In genomic region chr12:95942106-95942531, GRCh38 we compare ENCODE assay signal across 3 cellular contexts.
A peak's percentile ranks its signal among the peaks of the same experiment; 100 is the strongest.
TF ChIP-seq lines count a peak whose summit lies in the region.

No MANE protein-coding gene starts in this region.

TF ChIP-seq in SK-N-SH, 30 proteins besides CTCF, POLR2A, EP300 and RAD21:
- TF ChIP-seq PBX3 (IDR thresholded peaks at IDR 0.05) (no peak), GABPA (IDR thresholded peaks at IDR 0.05; ENCODE audit: low read depth) (no peak), FOXJ3 (CRISPR knock-in tag; IDR thresholded peaks at IDR 0.05) (no peak), TAF1 (IDR thresholded peaks at IDR 0.05; ENCODE audit: borderline replicate concordance, low read depth, low read length) (no peak), RCOR1 (IDR thresholded peaks at IDR 0.05; ENCODE audit: low read length) (no peak), RXRA (IDR thresholded peaks at IDR 0.05; ENCODE audit: borderline replicate concordance, low read depth) (no peak), MEF2A (IDR thresholded peaks at IDR 0.05; ENCODE audit: borderline replicate concordance, low read depth) (no peak), GATA2 (CRISPR knock-in tag; IDR thresholded peaks at IDR 0.05) (no peak), SMC3 (IDR thresholded peaks at IDR 0.05; ENCODE audit: low read depth, low read length) (no peak), FOSL2 (IDR thresholded peaks at IDR 0.05; ENCODE audit: borderline replicate concordance, low read depth) (no peak)
- TF ChIP-seq, protein P1, sequence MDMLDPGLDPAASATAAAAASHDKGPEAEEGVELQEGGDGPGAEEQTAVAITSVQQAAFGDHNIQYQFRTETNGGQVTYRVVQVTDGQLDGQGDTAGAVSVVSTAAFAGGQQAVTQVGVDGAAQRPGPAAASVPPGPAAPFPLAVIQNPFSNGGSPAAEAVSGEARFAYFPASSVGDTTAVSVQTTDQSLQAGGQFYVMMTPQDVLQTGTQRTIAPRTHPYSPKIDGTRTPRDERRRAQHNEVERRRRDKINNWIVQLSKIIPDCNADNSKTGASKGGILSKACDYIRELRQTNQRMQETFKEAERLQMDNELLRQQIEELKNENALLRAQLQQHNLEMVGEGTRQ (IDR thresholded peaks at IDR 0.05; ENCODE audit: borderline replicate concordance, low read depth, low read length) = no peak

TF ChIP-seq in SK-N-SH treated with all-trans-retinoic acid at 6 μM for 48 hours, 23 proteins besides CTCF, POLR2A, EP300 and RAD21:
- TF ChIP-seq ZNF8 (CRISPR knock-in tag; IDR thresholded peaks at IDR 0.05) (no peak), RARB (CRISPR knock-in tag; IDR thresholded peaks at IDR 0.05) (no peak), TCF4 (CRISPR knock-in tag; IDR thresholded peaks at IDR 0.05; ENCODE audit: borderline replicate concordance) (no peak), BACH2 (CRISPR knock-in tag; IDR thresholded peaks at IDR 0.05; ENCODE audit: borderline replicate concordance) (no peak), ESRRG (CRISPR knock-in tag; IDR thresholded peaks at IDR 0.05) (no peak), ZC3H10 (CRISPR knock-in tag; IDR thresholded peaks at IDR 0.05) (no peak)
- TF ChIP-seq, protein P2, sequence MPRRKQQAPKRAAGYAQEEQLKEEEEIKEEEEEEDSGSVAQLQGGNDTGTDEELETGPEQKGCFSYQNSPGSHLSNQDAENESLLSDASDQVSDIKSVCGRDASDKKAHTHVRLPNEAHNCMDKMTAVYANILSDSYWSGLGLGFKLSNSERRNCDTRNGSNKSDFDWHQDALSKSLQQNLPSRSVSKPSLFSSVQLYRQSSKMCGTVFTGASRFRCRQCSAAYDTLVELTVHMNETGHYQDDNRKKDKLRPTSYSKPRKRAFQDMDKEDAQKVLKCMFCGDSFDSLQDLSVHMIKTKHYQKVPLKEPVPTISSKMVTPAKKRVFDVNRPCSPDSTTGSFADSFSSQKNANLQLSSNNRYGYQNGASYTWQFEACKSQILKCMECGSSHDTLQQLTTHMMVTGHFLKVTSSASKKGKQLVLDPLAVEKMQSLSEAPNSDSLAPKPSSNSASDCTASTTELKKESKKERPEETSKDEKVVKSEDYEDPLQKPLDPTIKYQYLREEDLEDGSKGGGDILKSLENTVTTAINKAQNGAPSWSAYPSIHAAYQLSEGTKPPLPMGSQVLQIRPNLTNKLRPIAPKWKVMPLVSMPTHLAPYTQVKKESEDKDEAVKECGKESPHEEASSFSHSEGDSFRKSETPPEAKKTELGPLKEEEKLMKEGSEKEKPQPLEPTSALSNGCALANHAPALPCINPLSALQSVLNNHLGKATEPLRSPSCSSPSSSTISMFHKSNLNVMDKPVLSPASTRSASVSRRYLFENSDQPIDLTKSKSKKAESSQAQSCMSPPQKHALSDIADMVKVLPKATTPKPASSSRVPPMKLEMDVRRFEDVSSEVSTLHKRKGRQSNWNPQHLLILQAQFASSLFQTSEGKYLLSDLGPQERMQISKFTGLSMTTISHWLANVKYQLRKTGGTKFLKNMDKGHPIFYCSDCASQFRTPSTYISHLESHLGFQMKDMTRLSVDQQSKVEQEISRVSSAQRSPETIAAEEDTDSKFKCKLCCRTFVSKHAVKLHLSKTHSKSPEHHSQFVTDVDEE (CRISPR knock-in tag; IDR thresholded peaks at IDR 0.05) = no peak

TF ChIP-seq in H1, 55 proteins besides CTCF, POLR2A, EP300 and RAD21:
- TF ChIP-seq CREB1 (IDR thresholded peaks at IDR 0.05) (no peak), CEBPB (IDR thresholded peaks at IDR 0.05; ENCODE audit: low read depth, low read length) (no peak), CBX8 (IDR thresholded peaks at IDR 0.05; ENCODE audit: borderline replicate concordance, low read depth, low read length) (no peak), TEAD4 (IDR thresholded peaks at IDR 0.05; ENCODE audit: low read depth, low read length) (no peak), POLR2AphosphoS5 (IDR thresholded peaks at IDR 0.05; ENCODE audit: low read depth, low read length) (0 out of 2 replicates have a peak, but pooled peaks have one; percentile 20)
